In genomic region chr4:189525304-189525703, GRCh38 we compare ENCODE assay signal across 26 cellular contexts.
"Had no signal": no experiment of that assay in that cellular context is flagged by ENCODE, and none has a peak within 500 bp of the region (broad histone marks: within the 10 kb centered on the region; RNA-seq: fewer than 3 reads in every experiment).

No MANE protein-coding gene starts in this region.

- H3K27ac ChIP-seq: colonic mucosa, epithelial cell of prostate, esophagus squamous epithelium, gastrocnemius medialis, heart right ventricle, left lung, lower lobe of right lung had no signal

- H3K36me3 ChIP-seq: colonic mucosa, esophagus squamous epithelium, gastrocnemius medialis, heart right ventricle, left lung, lower lobe of right lung had no signal

- H3K4me3 ChIP-seq: colonic mucosa, esophagus squamous epithelium, gastrocnemius medialis, heart right ventricle, left lung, lower lobe of right lung, mucosa of descending colon had no signal

- H3K9me3 ChIP-seq: colonic mucosa, gastrocnemius medialis had no signal

- H3K4me1 ChIP-seq: colonic mucosa, esophagus squamous epithelium, gastrocnemius medialis, heart right ventricle, left lung, lower lobe of right lung had no signal

- ATAC-seq: effector memory CD8-positive, alpha-beta T cell; esophagus mucosa; gastrocnemius medialis; heart right ventricle; left cardiac atrium; left lung; left ventricle myocardium superior; lower lobe of right lung; mucosa of descending colon had no signal

- FAIRE-seq: endometrium, islet of Langerhans, keratinocyte had no signal

- DNase-seq: colonic mucosa; cortex of kidney; effector CD8-positive, alpha-beta T cell; effector memory CD8-positive, alpha-beta T cell; endodermal cell; erythroblast; esophagus squamous epithelium; foreskin fibroblast; foreskin melanocyte; gastrocnemius medialis; glutamatergic neuron; head of caudate nucleus; heart right ventricle; hippocampal formation; left cardiac atrium; left lung; left ventricle myocardium superior; lower lobe of right lung; mesenchymal stem cell; mucosa of descending colon; naive B cell had no signal

- H3K27me3 ChIP-seq: colonic mucosa, esophagus squamous epithelium, gastrocnemius medialis, left lung had no signal
